In genomic region chr10:71243756-71244637, GRCh38 we compare ENCODE assay signal across 13 cellular contexts. TPM values are rescaled to one million over a fixed set of nuclear protein-coding genes. Genes with fewer than 3 reads are reported as not detected.
DNase-seq lines count a peak whose midpoint lies in the region; ATAC-seq, FAIRE-seq and TF ChIP-seq lines count a peak whose summit lies in the region.
"Had no signal": no experiment of that assay in that cellular context is flagged by ENCODE, and none has a peak within 500 bp of the region (broad histone marks: within the 10 kb centered on the region; RNA-seq: fewer than 3 reads in every experiment).

No MANE protein-coding gene starts in this region.

- no peak overlapping the region for H3K27ac ChIP-seq in H1 (ENCODE audit: low read depth, low read length)
- H3K27ac ChIP-seq in aorta (ENCODE audit: low read depth in 1 of 2, low read length in 2 of 2) = peak overlapping the region in 1 of 2 donors; percentile 17

- no peaks in the 10 kb centered on the region for H3K23me2 ChIP-seq in H1 (ENCODE audit: low read depth, low read length)

- H2BK12ac ChIP-seq in H1 (ENCODE audit: low read depth, low read length) = no peak overlapping the region

- H3K27me3 Mint-ChIP-seq in activated naive CD8-positive, alpha-beta T cell treated with anti-CD3 and anti-CD28 coated beads, Interleukin-2, amount 50 U/mL, for 24 hours = peaks cover 6% of the 10 kb centered on the region
- H3K27me3 Mint-ChIP-seq in activated naive CD8-positive, alpha-beta T cell treated with anti-CD3 and anti-CD28 coated beads for 36 hours = peaks cover 13% of the 10 kb centered on the region

- no peak overlapping the region for H3K9ac ChIP-seq in H1 (replicated peaks in 1 of 4; ENCODE audit: extremely low read depth in 1 of 4, low read depth in 3 of 4, low read length in 3 of 4)

- no peak overlapping the region for H2BK120ac ChIP-seq in H1 (replicated peaks; ENCODE audit: low read depth, low read length)

- H3K36me3 Mint-ChIP-seq in activated naive CD8-positive, alpha-beta T cell treated with anti-CD3 and anti-CD28 coated beads, Interleukin-2, amount 50 U/mL, for 24 hours (ENCODE audit: low read depth) = no peaks in the 10 kb centered on the region
- H3K36me3 Mint-ChIP-seq in activated naive CD8-positive, alpha-beta T cell treated with anti-CD3 and anti-CD28 coated beads for 36 hours = no peaks in the 10 kb centered on the region

- H3K4me3 ChIP-seq in H1 (ENCODE audit: extremely low read depth in 1 of 4, insufficient read depth in 2 of 4, low read depth in 3 of 4, low read length in 4 of 4) (no peak overlapping the region), aorta (ENCODE audit: low read length in 2 of 2) (no peak overlapping the region)

- peak overlapping the region; percentile 61; the same call in 1 of the 2 replicates for H2BK15ac ChIP-seq in H1 (ENCODE audit: low read length)

- 90% methylated on average over 9 of the region's 9 CpGs; no CpG with 5 or more reads in 1 of the 2 experiments for WGBS in H1 (ENCODE audit: extremely low coverage in 1 of 2, insufficient coverage in 1 of 2, insufficient read length in 1 of 2, insufficient replicate concordance in 2 of 2, low coverage in 1 of 2, low lambda C conversion rate in 2 of 2, missing lambda C conversion rate in 1 of 2), 2 experiments
- 32 to 34% methylated on average over 9 of the region's 9 CpGs for WGBS in aorta, 2 donors

- no peak overlapping the region for H2BK5ac ChIP-seq in H1 (ENCODE audit: low read depth, low read length)

- POLR2A ChIA-PET in H1 (lab: Charles Lee; ENCODE audit: partially characterized antibody) = interaction anchor here (0.7 to 1.5 kb wide), 5 partner anchors 8 to 20 kb away, joined by 3 to 4 read pairs (median 3); no protein-coding TSS in a partner anchor

- no peak overlapping the region for H3K14ac ChIP-seq in H1 (ENCODE audit: insufficient read length)

- H3K4me3 Mint-ChIP-seq in activated naive CD8-positive, alpha-beta T cell treated with anti-CD3 and anti-CD28 coated beads, Interleukin-2, amount 50 U/mL, for 24 hours = no peak overlapping the region
- no peak overlapping the region for H3K4me3 Mint-ChIP-seq in activated naive CD8-positive, alpha-beta T cell treated with anti-CD3 and anti-CD28 coated beads for 36 hours
- H3K4me3 Mint-ChIP-seq: H9 had no signal

- no peak for TF ChIP-seq RAD21 in H1 (IDR thresholded peaks at IDR 0.05 in 1 of 2, conservative IDR thresholded peaks at IDR 0.05 in 1 of 2; ENCODE audit: low read depth in 2 of 2, low read length in 2 of 2)

- H3K36me3 ChIP-seq in H1 (ENCODE audit: control insufficient read depth in 2 of 4, insufficient read depth in 4 of 4, low read length in 3 of 4) (no peaks in the 10 kb centered on the region), aorta (ENCODE audit: control insufficient read depth in 1 of 2, insufficient read depth in 2 of 2, low read length in 1 of 2) (no peaks in the 10 kb centered on the region)

- no peak overlapping the region for H2AFZ ChIP-seq in H1 (ENCODE audit: low read length)

- H2AK5ac ChIP-seq in H1 (ENCODE audit: low read depth, low read length) = no peak overlapping the region

- H3K79me2 ChIP-seq in H1 (ENCODE audit: control insufficient read depth in 1 of 2, insufficient read depth in 2 of 2, low read length in 2 of 2) = peaks cover 0 to 3% of the 10 kb centered on the region in 2 experiments; a peak in 1 of 4 replicates

- H3K4me2 ChIP-seq in H1 (ENCODE audit: insufficient read depth in 1 of 2, low read depth in 2 of 2, low read length in 2 of 2) = no peak overlapping the region

- intact Hi-C loops in aorta (cut with DNase I) = no loop called here

- FAIRE-seq in H1 (lab: Jason Lieb, UNC) = no peak
- FAIRE-seq in frontal cortex (lab: Jason Lieb, UNC) = no peak
- FAIRE-seq: A204.1 had no signal

- ATAC-seq in activated naive CD8-positive, alpha-beta T cell treated with anti-CD3 and anti-CD28 coated beads, Interleukin-2, amount 50 U/mL, for 24 hours = peak; percentile 15
- peak; percentile 1 for ATAC-seq in aorta (ENCODE audit: low FRiP score)

- no peak overlapping the region for H4K8ac ChIP-seq in H1 (ENCODE audit: extremely low read depth, insufficient read depth, low read length)

- no peak overlapping the region for H3K18ac ChIP-seq in H1 (ENCODE audit: extremely low read depth, low read length)

- no peaks in the 10 kb centered on the region for H3K4me1 Mint-ChIP-seq in activated naive CD8-positive, alpha-beta T cell treated with anti-CD3 and anti-CD28 coated beads, Interleukin-2, amount 50 U/mL, for 24 hours
- H3K4me1 Mint-ChIP-seq in activated naive CD8-positive, alpha-beta T cell treated with anti-CD3 and anti-CD28 coated beads for 36 hours = no peaks in the 10 kb centered on the region

- no peak for TF ChIP-seq CTCF in H1 (IDR thresholded peaks at IDR 0.05; ENCODE audit: control extremely low read depth in 1 of 3, insufficient read depth in 1 of 3, low read depth in 1 of 3, low read length in 3 of 3)

- TF ChIP-seq EP300 in H1 (IDR thresholded peaks at IDR 0.05; ENCODE audit: borderline replicate concordance in 1 of 2, low read depth in 2 of 2, low read length in 2 of 2) = no peak

- no peak for TF ChIP-seq POLR2A in H1 (IDR thresholded peaks at IDR 0.05; ENCODE audit: control extremely low read depth in 1 of 2, low read depth in 2 of 2, low read length in 2 of 2)

- H3K27me3 ChIP-seq in H1 (replicated peaks in 1 of 4; ENCODE audit: control insufficient read depth in 3 of 4, extremely low read depth in 1 of 4, insufficient read depth in 3 of 4, low read length in 3 of 4) (no peaks in the 10 kb centered on the region; a peak in 1 of 7 replicates), aorta (ENCODE audit: control insufficient read depth in 1 of 2, insufficient read depth in 2 of 2, low read length in 1 of 2) (no peaks in the 10 kb centered on the region)

- no peak overlapping the region for H3K23ac ChIP-seq in H1 (ENCODE audit: insufficient read length)

- DNase-seq in activated naive CD8-positive, alpha-beta T cell treated with anti-CD3 and anti-CD28 coated beads, Interleukin-2, amount 50 U/mL, for 24 hours = no peak
- DNase-seq in activated naive CD8-positive, alpha-beta T cell treated with anti-CD3 and anti-CD28 coated beads for 36 hours = no peak
- DNase-seq in H1 (ENCODE audit: low read depth in 1 of 2, low spot score in 2 of 2) (no peak), mucosa of gallbladder (ENCODE audit: low spot score) (peak; percentile 54), aorta (no peak), frontal cortex (ENCODE audit: low spot score in 2 of 2) (no peak), NCI-H446 treated with DMSO at 0.1 percent for 48 hours (lab: John Stamatoyannopoulos, UW) (no peak), NOMO-1 treated with DMSO at 0.1 percent for 48 hours (lab: John Stamatoyannopoulos, UW; ENCODE audit: unreplicated experiment) (no peak)
- DNase-seq: activated CD8-positive, alpha-beta memory T cell treated with anti-CD3 and anti-CD28 coated beads, Interleukin-2, amount 50 U/mL, for 4 hours; effector memory CD4-positive, alpha-beta T cell; H9; SHP77 had no signal

- no peak overlapping the region for H4K5ac ChIP-seq in H1 (ENCODE audit: insufficient read length, low read depth, low read length)

- H3K27ac Mint-ChIP-seq in activated naive CD8-positive, alpha-beta T cell treated with anti-CD3 and anti-CD28 coated beads, Interleukin-2, amount 50 U/mL, for 24 hours = no peak overlapping the region
- H3K27ac Mint-ChIP-seq in activated naive CD8-positive, alpha-beta T cell treated with anti-CD3 and anti-CD28 coated beads for 36 hours = no peak overlapping the region
- H3K27ac Mint-ChIP-seq: H9 had no signal

- no peaks in the 10 kb centered on the region for H3K9me3 Mint-ChIP-seq in activated naive CD8-positive, alpha-beta T cell treated with anti-CD3 and anti-CD28 coated beads, Interleukin-2, amount 50 U/mL, for 24 hours
- no peaks in the 10 kb centered on the region for H3K9me3 Mint-ChIP-seq in activated naive CD8-positive, alpha-beta T cell treated with anti-CD3 and anti-CD28 coated beads for 36 hours
- H3K9me3 Mint-ChIP-seq: H9 had no signal

- peaks cover 15% of the 10 kb centered on the region for H3K79me1 ChIP-seq in H1 (ENCODE audit: low read depth, low read length)

- H3K56ac ChIP-seq in H1 (replicated peaks; ENCODE audit: insufficient read length, low read depth, low read length) = no peak overlapping the region

- no peak overlapping the region for H3K4ac ChIP-seq in H1 (replicated peaks; ENCODE audit: insufficient read length, low read depth, low read length)

- H4K20me1 ChIP-seq in H1 (replicated peaks in 1 of 2; ENCODE audit: control insufficient read depth in 1 of 2, insufficient read depth in 2 of 2, low read length in 2 of 2) = peaks cover 10 to 15% of the 10 kb centered on the region in 2 experiments

- H3K4me1 ChIP-seq in H1 (replicated peaks in 1 of 4; ENCODE audit: control insufficient read depth in 3 of 4, insufficient read depth in 4 of 4, low read length in 3 of 4) = peaks cover 0 to 1% (median 0%) of the 10 kb centered on the region in 4 experiments; a peak in 2 of 7 replicates
- no peaks in the 10 kb centered on the region for H3K4me1 ChIP-seq in aorta (ENCODE audit: control insufficient read depth in 1 of 2, insufficient read depth in 2 of 2, low read length in 2 of 2)

- no peak overlapping the region for H2BK20ac ChIP-seq in H1 (ENCODE audit: low read length)

- no peak overlapping the region for H4K91ac ChIP-seq in H1 (replicated peaks; ENCODE audit: insufficient read length, low read length)

- H3K9me3 ChIP-seq in H1 (ENCODE audit: insufficient read depth in 2 of 2, low read depth in 1 of 2, low read length in 1 of 2) (no peaks in the 10 kb centered on the region), aorta (ENCODE audit: control insufficient read depth, low read length) (no peaks in the 10 kb centered on the region)

- CTCF ChIA-PET in H1 (lab: Charles Lee; ENCODE audit: partially characterized antibody) = interaction anchor here (0.9 to 7.2 kb wide), 11 partner anchors 7 to 321 kb away, joined by 3 to 72 read pairs (median 6); no protein-coding TSS in a partner anchor

TF ChIP-seq in H1, 55 proteins besides CTCF, POLR2A, EP300 and RAD21 (continues in another document):
- TF ChIP-seq SAP30 (IDR thresholded peaks at IDR 0.05; ENCODE audit: insufficient read depth, insufficient replicate concordance, low read length) (no peak), GABPA (IDR thresholded peaks at IDR 0.05; ENCODE audit: borderline replicate concordance, insufficient read depth, low read length) (no peak)

RNA-seq across cellular contexts. Expression of gene UNC5B, which starts 31.6 kb away (rescaled TPM):
- total RNA-seq in activated naive CD8-positive, alpha-beta T cell treated with anti-CD3 and anti-CD28 coated beads for 36 hours = under 1 TPM in 1 of 2 experiments, not detected in 1; 0.04 TPM
- 31.8 and 31.9 TPM in 2 replicates for total RNA-seq in H1 (2021; fragmentation: NEBNext Ultra II Directional; extraction: Animal tissue kit (Norgen Biotek cat#: 25700))
- polyA plus RNA-seq in H1 (2011; rRNA removed) = 27.9 and 34.1 TPM in 2 replicates
- 22.8 TPM for polyA plus RNA-seq in H1 (2011; cell fraction: cytosol; rRNA removed)
- polyA plus RNA-seq in H1 (2011; cell fraction: nucleus; rRNA removed) = 58.1 TPM
- polyA plus RNA-seq in H1 (2012, experiment 1 of 2) = 22.2 to 30.2 TPM (median 28.1 TPM) in 4 replicates
- 28.3 TPM for polyA plus RNA-seq in H1 (2012, experiment 2 of 2)
- polyA plus RNA-seq in H1 (2013, experiment 1 of 2) = 22.6 TPM
- polyA plus RNA-seq in H1 (2013, experiment 2 of 2) = 24.0 TPM
- 22.2 and 22.8 TPM in 2 replicates for polyA minus RNA-seq in H1 (2011; rRNA and poly(A)+ RNA removed)
- polyA minus RNA-seq in H1 (2011; cell fraction: cytosol; rRNA and poly(A)+ RNA removed) = 16.0 TPM
- polyA minus RNA-seq in H1 (2011; cell fraction: nucleus; rRNA and poly(A)+ RNA removed) = 19.1 TPM
- total RNA-seq in mucosa of gallbladder = 115 TPM
- total RNA-seq in aorta = 10 to 100 TPM in 1 of 2 donors, 1 to 10 TPM in 1; 7.9 to 13.0 TPM
- 1 to 10 TPM; 2.9 to 9.1 TPM for polyA plus RNA-seq in aorta
- total RNA-seq in frontal cortex = 2.9 TPM
